In genomic region chr6:159116343-159116742, GRCh38 we compare ENCODE assay signal across 11 cellular contexts. TPM values are rescaled to one million over a fixed set of nuclear protein-coding genes. Genes with fewer than 3 reads are reported as not detected.
DNase-seq lines count a peak whose midpoint lies in the region; ATAC-seq and TF ChIP-seq lines count a peak whose summit lies in the region.
"Had no signal": no experiment of that assay in that cellular context is flagged by ENCODE, and none has a peak within 500 bp of the region (broad histone marks: within the 10 kb centered on the region; RNA-seq: fewer than 3 reads in every experiment).

No MANE protein-coding gene starts in this region.

- H3K27me3 Mint-ChIP-seq in immature natural killer cell (ENCODE audit: low read depth in 3 of 3) = peaks cover 0 to 6% (median 3%) of the 10 kb centered on the region in 3 donors

- no peak overlapping the region for H3K4me3 ChIP-seq in right cardiac atrium (ENCODE audit: low read length)

- no peaks in the 10 kb centered on the region for H3K27me3 ChIP-seq in right cardiac atrium (ENCODE audit: control insufficient read depth, insufficient read depth)

- DNase-seq in GM10248 (ENCODE audit: extremely low spot score) (peak; percentile 50), right cardiac atrium (peak in 2 of 3 donors; percentile 67 to 74), NCI-H2029 (lab: John Stamatoyannopoulos, UW) (no peak), immature natural killer cell (no peak), NCI-H128 (lab: John Stamatoyannopoulos, UW; ENCODE audit: unreplicated experiment) (no peak)
- DNase-seq in activated CD4-positive, alpha-beta T cell treated with anti-CD3 and anti-CD28 coated beads, Interleukin-2, amount 50 U/mL, for 4 hours = no peak
- DNase-seq: CD8-positive, alpha-beta T cell; occipital lobe; T-helper 2 cell had no signal

- H3K4me1 ChIP-seq in right cardiac atrium (ENCODE audit: control insufficient read depth, insufficient read depth, low read length) = peaks cover 4% of the 10 kb centered on the region

- CTCF ChIA-PET in GM10248 (lab: Yijun Ruan, JAX) = interaction anchor here (1.2 to 12.1 kb wide), 10 partner anchors 9 to 604 kb away, joined by 3 to 112 read pairs (median 4); no protein-coding TSS in a partner anchor

- H3K4me1 Mint-ChIP-seq in immature natural killer cell = peaks cover 22 to 23% of the 10 kb centered on the region in 2 donors

- no peak overlapping the region for H3K4me3 Mint-ChIP-seq in immature natural killer cell
- H3K4me3 Mint-ChIP-seq: CD8-positive, alpha-beta T cell had no signal

- no peak overlapping the region for H3K27ac Mint-ChIP-seq in immature natural killer cell
- H3K27ac Mint-ChIP-seq: CD8-positive, alpha-beta T cell had no signal

- no peak overlapping the region for H3K27ac ChIP-seq in right cardiac atrium (ENCODE audit: low read length)

- intact Hi-C loops in right cardiac atrium (cut with DNase I) = no loop called here

- 77% methylated on average over 5 of the region's 5 CpGs for WGBS in right cardiac atrium

- ATAC-seq in GM21381 (IDR thresholded peaks at IDR 0.05; ENCODE audit: unreplicated experiment) = peak; percentile 76
- peak; percentile 52 for ATAC-seq in HG03439 (IDR thresholded peaks at IDR 0.05; ENCODE audit: unreplicated experiment)
- peak in 1 of 2 donors; percentile 30 for ATAC-seq in right cardiac atrium
- ATAC-seq: CD8-positive, alpha-beta T cell had no signal

- no peaks in the 10 kb centered on the region for H3K36me3 Mint-ChIP-seq in immature natural killer cell
- H3K36me3 Mint-ChIP-seq: CD8-positive, alpha-beta T cell had no signal

- no peak for TF ChIP-seq CTCF in GM10248 (IDR thresholded peaks at IDR 0.05; ENCODE audit: control extremely low read depth, extremely low read depth, low read depth, missing control alignments)

- POLR2A ChIA-PET in GM10248 (lab: Yijun Ruan, JAX) = no interaction called here

- H3K9me3 ChIP-seq in right cardiac atrium (ENCODE audit: control insufficient read depth, low read length) = no peaks in the 10 kb centered on the region

- H3K9me3 Mint-ChIP-seq in immature natural killer cell = no peaks in the 10 kb centered on the region
- H3K9me3 Mint-ChIP-seq: CD8-positive, alpha-beta T cell had no signal

RNA-seq across cellular contexts. Expression of gene FNDC1, which starts 52.9 kb away (rescaled TPM):
- 1 to 10 TPM in 1 of 4 donors, under 1 TPM in 3; 0.23 to 1.3 (median 0.39) TPM for total RNA-seq in right cardiac atrium
- 0.07 TPM for polyA plus RNA-seq in right cardiac atrium
- not detected for polyA plus RNA-seq in immature natural killer cell
- total RNA-seq: CD8-positive, alpha-beta T cell had no signal

Comparison
In these comparisons a context has a peak if more than half of its experiments do, and no peak if none do; other contexts are left out.
1. DNase-seq: peak in GM10248 (single experiment) and right cardiac atrium (2 of 3); none in NCI-H2029 (single experiment), activated CD4-positive, alpha-beta T cell treated with anti-CD3 and anti-CD28 coated beads, Interleukin-2, amount 50 U/mL, for 4 hours (0 of 2), immature natural killer cell (0 of 3) and NCI-H128 (single experiment).